In genomic region chr6:84220809-84221409, GRCh38 we compare ENCODE assay signal across 8 cellular contexts. TPM values are rescaled to one million over a fixed set of nuclear protein-coding genes. Genes with fewer than 3 reads are reported as not detected.
DNase-seq lines count a peak whose midpoint lies in the region; ATAC-seq and TF ChIP-seq lines count a peak whose summit lies in the region.

No MANE protein-coding gene starts in this region.

- no peak overlapping the region for H3K4me3 ChIP-seq in coronary artery

- H3K27ac ChIP-seq in coronary artery = no peak overlapping the region

- no peak for ATAC-seq in HG03457 (IDR thresholded peaks at IDR 0.05; ENCODE audit: unreplicated experiment)

- DNase-seq in NCI-H1105 treated with DMSO at 0.1 percent for 48 hours (lab: John Stamatoyannopoulos, UW) (peak; percentile 30), NCI-H1105 (lab: John Stamatoyannopoulos, UW) (no peak), NAMALWA (ENCODE audit: low spot score) (peak; percentile 56), coronary artery (ENCODE audit: low spot score) (no peak), pons (ENCODE audit: low spot score) (peak; percentile 43), mucosa of gallbladder (ENCODE audit: low spot score) (no peak)
- DNase-seq in activated CD4-positive, alpha-beta T cell treated with anti-CD3 and anti-CD28 coated beads, Interleukin-2, amount 50 U/mL, for 4 hours = no peak

- peak; percentile 43 for TF ChIP-seq CTCF in coronary artery (IDR thresholded peaks at IDR 0.05)

RNA-seq across cellular contexts. Expression of gene CEP162, which starts 6.5 kb away (rescaled TPM):
- 10.0 TPM for total RNA-seq in mucosa of gallbladder

Comparison
In these comparisons a context has a peak if more than half of its experiments do, and no peak if none do; other contexts are left out.
1. DNase-seq: peak in NCI-H1105 treated with DMSO at 0.1 percent for 48 hours (single experiment), NAMALWA (single experiment) and pons (single experiment); none in NCI-H1105 (single experiment), coronary artery (single experiment), mucosa of gallbladder (single experiment) and activated CD4-positive, alpha-beta T cell treated with anti-CD3 and anti-CD28 coated beads, Interleukin-2, amount 50 U/mL, for 4 hours (0 of 2).